In the genomic region with DNA sequence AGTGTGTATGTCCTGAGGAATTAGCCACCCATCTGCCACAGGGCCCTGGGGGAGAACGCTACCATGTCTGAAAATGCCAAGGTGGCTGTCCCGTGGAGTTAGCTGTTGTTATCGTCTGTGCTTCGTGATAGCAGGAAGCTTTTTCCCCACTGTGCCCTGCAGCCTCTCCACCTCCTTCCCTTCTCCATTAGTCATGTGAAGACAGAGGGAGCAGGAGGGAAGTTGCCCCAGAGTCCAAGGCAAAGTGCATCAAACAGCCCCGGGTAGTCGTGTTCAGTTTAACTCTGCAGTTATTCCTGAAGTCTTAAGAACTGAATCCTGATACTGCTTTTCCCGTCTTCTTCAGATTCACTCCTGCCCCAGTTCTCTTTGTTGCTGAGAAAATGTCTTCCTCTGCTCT, we compare ENCODE assay signal across 2 cellular contexts. TPM values are rescaled to one million over a fixed set of nuclear protein-coding genes. Genes with fewer than 3 reads are reported as not detected.
"Had no signal": no experiment of that assay in that cellular context is flagged by ENCODE, and none has a peak within 500 bp of the region (broad histone marks: within the 10 kb centered on the region; RNA-seq: fewer than 3 reads in every experiment).

No MANE protein-coding gene starts in this region.

RNA-seq across cellular contexts. Expression of gene MRGPRE, which starts 30.3 kb away (rescaled TPM):
- total RNA-seq: G401 had no signal
- polyA plus RNA-seq: GM12878 had no signal

RNA-seq across cellular contexts. Expression of gene MRGPRG, which starts 43.9 kb away (rescaled TPM):
- total RNA-seq: G401, GM12878 had no signal
- polyA plus RNA-seq: GM12878 had no signal
